13 cellular contexts compared by ENCODE assay signal in genomic region chr4:39363773-39364393, GRCh38. TPM values are rescaled to one million over a fixed set of nuclear protein-coding genes. Genes with fewer than 3 reads are reported as not detected.
DNase-seq lines count a peak whose midpoint lies in the region; ATAC-seq lines count a peak whose summit lies in the region.
"Had no signal": no experiment of that assay in that cellular context is flagged by ENCODE, and none has a peak within 500 bp of the region (broad histone marks: within the 10 kb centered on the region; RNA-seq: fewer than 3 reads in every experiment).

No MANE protein-coding gene starts in this region.

- H3K4me3 ChIP-seq in trophoblast cell (ENCODE audit: low read depth, low read length), result no peak overlapping the region
- H3K4me3 ChIP-seq in mesenchymal stem cell (ENCODE audit: insufficient read depth in 1 of 2, low read depth in 1 of 2, low read length in 2 of 2), result no peak overlapping the region
- H3K4me3 ChIP-seq: A549, esophagus squamous epithelium had no signal

- peak; percentile 42 for ATAC-seq in HG02610 (IDR thresholded peaks at IDR 0.05; ENCODE audit: unreplicated experiment)
- peak; percentile 47 for ATAC-seq in activated T-helper 17 cell treated with anti-CD3 and anti-CD28 coated beads, Interleukin-2, amount 50 U/mL, for 72 hours (replicated peaks)
- ATAC-seq: A549, Right ventricle myocardium inferior had no signal

- H2AK5ac ChIP-seq in trophoblast cell (ENCODE audit: low read length) (no peak overlapping the region), mesenchymal stem cell (ENCODE audit: low read length, severe bottlenecking) (no peak overlapping the region)

- H2BK12ac ChIP-seq in trophoblast cell (ENCODE audit: low read length) (no peak overlapping the region), mesenchymal stem cell (ENCODE audit: low read length in 2 of 2) (no peak overlapping the region)

- peak overlapping the region; percentile 15 for H3K4ac ChIP-seq in trophoblast cell (ENCODE audit: low read depth, low read length)
- H3K4ac ChIP-seq in mesenchymal stem cell (ENCODE audit: low read depth in 1 of 2, low read length in 2 of 2), result no peak overlapping the region

- H4K8ac ChIP-seq in trophoblast cell (ENCODE audit: low read depth, low read length), result no peak overlapping the region
- H4K8ac ChIP-seq in mesenchymal stem cell (ENCODE audit: low read length), result no peak overlapping the region

- H3K4me3 Mint-ChIP-seq in activated CD4-positive, alpha-beta T cell treated with anti-CD3 and anti-CD28 coated beads, Interleukin-2, amount 10 ng/mL, durations not matched to agents 24 days and 14 days, result peak overlapping the region; percentile 73
- peak overlapping the region; percentile 97 for H3K4me3 Mint-ChIP-seq in activated T-helper 17 cell treated with anti-CD3 and anti-CD28 coated beads, Interleukin-2, amount 50 U/mL, for 72 hours

- H3K18ac ChIP-seq in trophoblast cell (ENCODE audit: low read length), result no peak overlapping the region
- H3K18ac ChIP-seq in mesenchymal stem cell (ENCODE audit: low read depth in 1 of 2, low read length in 2 of 2), result no peak overlapping the region

- no peaks in the 10 kb centered on the region for H3K9me3 ChIP-seq in trophoblast cell (ENCODE audit: insufficient read depth, low read depth, low read length)
- no peaks in the 10 kb centered on the region for H3K9me3 ChIP-seq in mesenchymal stem cell (ENCODE audit: control insufficient read depth, low read length)
- H3K9me3 ChIP-seq: A549, esophagus squamous epithelium had no signal

- H3K27me3 ChIP-seq in trophoblast cell (ENCODE audit: insufficient read depth, low read length) (no peaks in the 10 kb centered on the region), mesenchymal stem cell (ENCODE audit: control insufficient read depth in 1 of 2, insufficient read depth in 1 of 2, low read length in 2 of 2) (no peaks in the 10 kb centered on the region)
- H3K27me3 ChIP-seq: esophagus squamous epithelium had no signal

- DNase-seq in activated CD4-positive, alpha-beta T cell treated with anti-CD3 and anti-CD28 coated beads, Interleukin-2, amount 10 ng/mL, durations not matched to agents 24 days and 14 days, result no peak
- no peak for DNase-seq in activated CD4-positive, alpha-beta T cell treated with anti-CD3 and anti-CD28 coated beads for 4 hours
- no peak for DNase-seq in trophoblast cell
- DNase-seq in NCI-H1417 (lab: John Stamatoyannopoulos, UW), result no peak
- DNase-seq in SHP77 treated with DMSO at 0.1 percent for 48 hours (lab: John Stamatoyannopoulos, UW), result no peak
- no peak for DNase-seq in mesenchymal stem cell
- DNase-seq: esophagus squamous epithelium; stimulated activated CD4-positive, alpha-beta T cell treated with anti-CD3 and anti-CD28 coated beads, Interleukin-1b, Interleukin-23, amount 100 ng/mL, for 48 hours had no signal

- peaks cover 27% of the 10 kb centered on the region for H3K4me1 Mint-ChIP-seq in activated CD4-positive, alpha-beta T cell treated with anti-CD3 and anti-CD28 coated beads, Interleukin-2, amount 10 ng/mL, durations not matched to agents 24 days and 14 days
- H3K4me1 Mint-ChIP-seq in activated T-helper 17 cell treated with anti-CD3 and anti-CD28 coated beads, Interleukin-2, amount 50 U/mL, for 72 hours, result peaks cover 25% of the 10 kb centered on the region

- no peak overlapping the region for H2BK15ac ChIP-seq in mesenchymal stem cell (ENCODE audit: low read depth, poor library complexity, severe bottlenecking)

- H3K36me3 ChIP-seq in trophoblast cell (ENCODE audit: control insufficient read depth in 1 of 2, insufficient read depth in 2 of 2, low read length in 2 of 2) (peaks cover 0 to 2% of the 10 kb centered on the region in 2 experiments), mesenchymal stem cell (ENCODE audit: control insufficient read depth in 1 of 2, insufficient read depth in 2 of 2, low read depth in 1 of 2, low read length in 2 of 2) (peaks cover 0 to 3% of the 10 kb centered on the region in 2 experiments)

- H3K9ac ChIP-seq in trophoblast cell (ENCODE audit: low read length) (no peak overlapping the region), mesenchymal stem cell (ENCODE audit: low read length) (no peak overlapping the region)

- H4K91ac ChIP-seq in trophoblast cell (ENCODE audit: low read depth, low read length) (no peak overlapping the region), mesenchymal stem cell (ENCODE audit: low read length) (no peak overlapping the region)

- H3K27ac ChIP-seq in trophoblast cell (ENCODE audit: low read depth, low read length) (no peak overlapping the region), mesenchymal stem cell (ENCODE audit: low read length, poor library complexity, severe bottlenecking) (no peak overlapping the region)
- H3K27ac ChIP-seq: A549 had no signal

- peak overlapping the region; percentile 85 for H3K27ac Mint-ChIP-seq in activated CD4-positive, alpha-beta T cell treated with anti-CD3 and anti-CD28 coated beads, Interleukin-2, amount 10 ng/mL, durations not matched to agents 24 days and 14 days
- peak overlapping the region; percentile 66 for H3K27ac Mint-ChIP-seq in activated T-helper 17 cell treated with anti-CD3 and anti-CD28 coated beads, Interleukin-2, amount 50 U/mL, for 72 hours

- no peak overlapping the region for H2BK120ac ChIP-seq in trophoblast cell (ENCODE audit: insufficient read depth, low read length, poor library complexity)
- no peak overlapping the region for H2BK120ac ChIP-seq in mesenchymal stem cell (ENCODE audit: low read depth, low read length)

- H3K14ac ChIP-seq in trophoblast cell (ENCODE audit: low read length) (no peak overlapping the region), mesenchymal stem cell (ENCODE audit: low read length in 2 of 2) (no peak overlapping the region)

- H3K4me1 ChIP-seq in trophoblast cell (ENCODE audit: control insufficient read depth in 1 of 2, insufficient read depth in 2 of 2, low read length in 2 of 2), result no peaks in the 10 kb centered on the region
- peaks cover 3% of the 10 kb centered on the region for H3K4me1 ChIP-seq in mesenchymal stem cell (ENCODE audit: control insufficient read depth, insufficient read depth, low read depth, low read length)

- H2BK5ac ChIP-seq in trophoblast cell (ENCODE audit: low read depth, low read length, poor library complexity) (no peak overlapping the region), mesenchymal stem cell (ENCODE audit: low read depth, low read length, poor library complexity, severe bottlenecking) (no peak overlapping the region)

- peaks cover 4% of the 10 kb centered on the region for H3K79me2 ChIP-seq in trophoblast cell (ENCODE audit: control insufficient read depth, insufficient read depth, low read length, poor library complexity)

- H3K27me3 Mint-ChIP-seq in activated CD4-positive, alpha-beta T cell treated with anti-CD3 and anti-CD28 coated beads, Interleukin-2, amount 10 ng/mL, durations not matched to agents 24 days and 14 days, result no peaks in the 10 kb centered on the region
- no peaks in the 10 kb centered on the region for H3K27me3 Mint-ChIP-seq in activated T-helper 17 cell treated with anti-CD3 and anti-CD28 coated beads, Interleukin-2, amount 50 U/mL, for 72 hours

- no peak overlapping the region for H3K23ac ChIP-seq in trophoblast cell (ENCODE audit: low read length)
- H3K23ac ChIP-seq in mesenchymal stem cell (ENCODE audit: low read length in 2 of 2), result no peak overlapping the region

- intact Hi-C loops in activated CD4-positive, alpha-beta T cell treated with anti-CD3 and anti-CD28 coated beads, Interleukin-2, amount 10 ng/mL, durations not matched to agents 24 days and 14 days (cut with micrococcal nuclease), result loop anchor here (1.0 to 10.0 kb wide), 3 partner anchors 11 to 95 kb away; partner anchors contain the start of genes LIAS and RPL9

- H3K79me1 ChIP-seq in trophoblast cell (ENCODE audit: low read length) (peaks cover 4% of the 10 kb centered on the region), mesenchymal stem cell (replicated peaks; ENCODE audit: low read length, poor library complexity, severe bottlenecking) (peaks cover 3% of the 10 kb centered on the region)

- no peak overlapping the region for H4K12ac ChIP-seq in trophoblast cell (ENCODE audit: low read depth, low read length)

- peaks cover 30% of the 10 kb centered on the region for H3K36me3 Mint-ChIP-seq in activated CD4-positive, alpha-beta T cell treated with anti-CD3 and anti-CD28 coated beads, Interleukin-2, amount 10 ng/mL, durations not matched to agents 24 days and 14 days (ENCODE audit: low read depth)
- peaks cover 52% of the 10 kb centered on the region for H3K36me3 Mint-ChIP-seq in activated T-helper 17 cell treated with anti-CD3 and anti-CD28 coated beads, Interleukin-2, amount 50 U/mL, for 72 hours (ENCODE audit: low read depth)

- no peak overlapping the region for H2AFZ ChIP-seq in trophoblast cell (ENCODE audit: insufficient read depth, low read length, poor library complexity)
- no peak overlapping the region for H2AFZ ChIP-seq in mesenchymal stem cell (ENCODE audit: low read depth, low read length)

- H3K4me2 ChIP-seq in trophoblast cell (ENCODE audit: low read length), result no peak overlapping the region
- H3K4me2 ChIP-seq in mesenchymal stem cell (ENCODE audit: low read length, poor library complexity, severe bottlenecking), result no peak overlapping the region

- no CpG with 5 or more reads among the region's 4 CpGs for WGBS in trophoblast cell (ENCODE audit: extremely low coverage, insufficient coverage, insufficient read length)
- 93% methylated on average over 3 of the region's 4 CpGs for WGBS in mesenchymal stem cell

- peaks cover 1% of the 10 kb centered on the region for H3K9me3 Mint-ChIP-seq in activated CD4-positive, alpha-beta T cell treated with anti-CD3 and anti-CD28 coated beads, Interleukin-2, amount 10 ng/mL, durations not matched to agents 24 days and 14 days
- H3K9me3 Mint-ChIP-seq in activated T-helper 17 cell treated with anti-CD3 and anti-CD28 coated beads, Interleukin-2, amount 50 U/mL, for 72 hours, result no peaks in the 10 kb centered on the region

RNA-seq across cellular contexts. Expression of gene RFC1, which starts 2.3 kb away (rescaled TPM):
- total RNA-seq in activated CD4-positive, alpha-beta T cell treated with anti-CD3 and anti-CD28 coated beads, Interleukin-2, amount 10 ng/mL, durations not matched to agents 24 days and 14 days, result 81.6 and 83.0 TPM in 2 replicates
- 10 to 100 TPM; 79.0 to 86.3 TPM for total RNA-seq in activated T-helper 17 cell treated with anti-CD3 and anti-CD28 coated beads, Interleukin-2, amount 50 U/mL, for 72 hours
- polyA plus RNA-seq in trophoblast cell (2013), result 108 and 109 TPM in 2 replicates
- polyA plus RNA-seq in mesenchymal stem cell (2013, experiment 1 of 2), result 66.4 TPM
- 62.1 TPM for polyA plus RNA-seq in mesenchymal stem cell (2013, experiment 2 of 2)

RNA-seq across cellular contexts. Expression of gene KLB, which starts 42.8 kb away (rescaled TPM):
- total RNA-seq in activated CD4-positive, alpha-beta T cell treated with anti-CD3 and anti-CD28 coated beads, Interleukin-2, amount 10 ng/mL, durations not matched to agents 24 days and 14 days, result not detected in 2 replicates
- not detected for total RNA-seq in activated T-helper 17 cell treated with anti-CD3 and anti-CD28 coated beads, Interleukin-2, amount 50 U/mL, for 72 hours
- polyA plus RNA-seq in trophoblast cell (2013), result 0.71 and 0.79 TPM in 2 replicates
- not detected for polyA plus RNA-seq in mesenchymal stem cell (2013, experiment 1 of 2)
- not detected for polyA plus RNA-seq in mesenchymal stem cell (2013, experiment 2 of 2)
- total RNA-seq: IMR-90 had no signal
- polyA plus RNA-seq: IMR-90 had no signal
